ENCODE assay signal across 1 cellular context in the genomic region with DNA sequence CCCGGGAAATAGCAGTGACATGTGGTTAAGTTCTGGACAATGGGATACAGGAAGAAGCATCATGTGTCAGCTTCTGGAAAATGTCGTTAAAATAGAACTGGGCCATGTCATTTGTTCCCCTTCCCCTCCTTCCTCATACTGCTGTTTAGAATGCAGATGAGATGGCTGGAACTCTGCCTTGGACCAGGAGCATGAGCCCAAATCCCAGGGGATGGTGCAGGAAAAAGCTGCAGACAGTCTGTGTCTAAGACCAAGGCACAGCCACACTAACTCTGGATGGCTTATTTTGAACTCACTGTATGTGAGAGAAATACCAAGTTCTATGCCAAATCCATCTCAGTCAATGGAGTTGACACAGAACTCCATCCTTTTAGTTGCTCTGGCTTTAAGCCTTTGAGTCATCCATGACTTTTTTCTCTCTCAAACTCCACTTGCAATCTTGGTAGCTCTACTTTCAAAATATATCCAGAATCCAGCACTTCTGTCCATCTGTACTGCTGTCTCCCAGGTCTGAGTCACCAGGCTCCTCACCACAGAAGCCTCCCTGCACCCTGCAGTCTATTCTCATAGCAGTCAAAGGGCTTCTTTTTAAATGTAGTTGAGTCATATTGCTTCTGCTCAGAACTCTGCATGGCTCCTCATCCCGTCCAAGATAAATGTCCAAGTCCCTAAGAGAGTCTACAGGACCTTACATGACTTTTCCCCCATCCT.
TF ChIP-seq lines count a peak whose summit lies in the region.

No MANE protein-coding gene starts in this region.

TF ChIP-seq in SK-N-SH treated with all-trans-retinoic acid at 6 μM for 48 hours, 23 proteins besides CTCF, POLR2A, EP300 and RAD21 (continued from another document):
- TF ChIP-seq, protein P1, sequence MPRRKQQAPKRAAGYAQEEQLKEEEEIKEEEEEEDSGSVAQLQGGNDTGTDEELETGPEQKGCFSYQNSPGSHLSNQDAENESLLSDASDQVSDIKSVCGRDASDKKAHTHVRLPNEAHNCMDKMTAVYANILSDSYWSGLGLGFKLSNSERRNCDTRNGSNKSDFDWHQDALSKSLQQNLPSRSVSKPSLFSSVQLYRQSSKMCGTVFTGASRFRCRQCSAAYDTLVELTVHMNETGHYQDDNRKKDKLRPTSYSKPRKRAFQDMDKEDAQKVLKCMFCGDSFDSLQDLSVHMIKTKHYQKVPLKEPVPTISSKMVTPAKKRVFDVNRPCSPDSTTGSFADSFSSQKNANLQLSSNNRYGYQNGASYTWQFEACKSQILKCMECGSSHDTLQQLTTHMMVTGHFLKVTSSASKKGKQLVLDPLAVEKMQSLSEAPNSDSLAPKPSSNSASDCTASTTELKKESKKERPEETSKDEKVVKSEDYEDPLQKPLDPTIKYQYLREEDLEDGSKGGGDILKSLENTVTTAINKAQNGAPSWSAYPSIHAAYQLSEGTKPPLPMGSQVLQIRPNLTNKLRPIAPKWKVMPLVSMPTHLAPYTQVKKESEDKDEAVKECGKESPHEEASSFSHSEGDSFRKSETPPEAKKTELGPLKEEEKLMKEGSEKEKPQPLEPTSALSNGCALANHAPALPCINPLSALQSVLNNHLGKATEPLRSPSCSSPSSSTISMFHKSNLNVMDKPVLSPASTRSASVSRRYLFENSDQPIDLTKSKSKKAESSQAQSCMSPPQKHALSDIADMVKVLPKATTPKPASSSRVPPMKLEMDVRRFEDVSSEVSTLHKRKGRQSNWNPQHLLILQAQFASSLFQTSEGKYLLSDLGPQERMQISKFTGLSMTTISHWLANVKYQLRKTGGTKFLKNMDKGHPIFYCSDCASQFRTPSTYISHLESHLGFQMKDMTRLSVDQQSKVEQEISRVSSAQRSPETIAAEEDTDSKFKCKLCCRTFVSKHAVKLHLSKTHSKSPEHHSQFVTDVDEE (CRISPR knock-in tag; IDR thresholded peaks at IDR 0.05): no peak
- TF ChIP-seq BACH2 (CRISPR knock-in tag; IDR thresholded peaks at IDR 0.05; ENCODE audit: borderline replicate concordance) (no peak), ZC3H10 (CRISPR knock-in tag; IDR thresholded peaks at IDR 0.05) (no peak), TCF4 (CRISPR knock-in tag; IDR thresholded peaks at IDR 0.05; ENCODE audit: borderline replicate concordance) (no peak), ZFP30 (CRISPR knock-in tag; IDR thresholded peaks at IDR 0.05) (no peak), TOX (CRISPR knock-in tag; IDR thresholded peaks at IDR 0.05; ENCODE audit: borderline replicate concordance) (no peak), ISL1 (CRISPR knock-in tag; IDR thresholded peaks at IDR 0.05) (no peak), ZNF565 (CRISPR knock-in tag; conservative IDR thresholded peaks at IDR 0.05; ENCODE audit: low read depth) (no peak)
- TF ChIP-seq, protein P2, sequence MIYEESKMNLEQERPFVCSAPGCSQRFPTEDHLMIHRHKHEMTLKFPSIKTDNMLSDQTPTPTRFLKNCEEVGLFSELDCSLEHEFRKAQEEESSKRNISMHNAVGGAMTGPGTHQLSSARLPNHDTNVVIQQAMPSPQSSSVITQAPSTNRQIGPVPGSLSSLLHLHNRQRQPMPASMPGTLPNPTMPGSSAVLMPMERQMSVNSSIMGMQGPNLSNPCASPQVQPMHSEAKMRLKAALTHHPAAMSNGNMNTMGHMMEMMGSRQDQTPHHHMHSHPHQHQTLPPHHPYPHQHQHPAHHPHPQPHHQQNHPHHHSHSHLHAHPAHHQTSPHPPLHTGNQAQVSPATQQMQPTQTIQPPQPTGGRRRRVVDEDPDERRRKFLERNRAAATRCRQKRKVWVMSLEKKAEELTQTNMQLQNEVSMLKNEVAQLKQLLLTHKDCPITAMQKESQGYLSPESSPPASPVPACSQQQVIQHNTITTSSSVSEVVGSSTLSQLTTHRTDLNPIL (CRISPR knock-in tag; IDR thresholded peaks at IDR 0.05; ENCODE audit: low read depth): no peak
- TF ChIP-seq, protein P3, sequence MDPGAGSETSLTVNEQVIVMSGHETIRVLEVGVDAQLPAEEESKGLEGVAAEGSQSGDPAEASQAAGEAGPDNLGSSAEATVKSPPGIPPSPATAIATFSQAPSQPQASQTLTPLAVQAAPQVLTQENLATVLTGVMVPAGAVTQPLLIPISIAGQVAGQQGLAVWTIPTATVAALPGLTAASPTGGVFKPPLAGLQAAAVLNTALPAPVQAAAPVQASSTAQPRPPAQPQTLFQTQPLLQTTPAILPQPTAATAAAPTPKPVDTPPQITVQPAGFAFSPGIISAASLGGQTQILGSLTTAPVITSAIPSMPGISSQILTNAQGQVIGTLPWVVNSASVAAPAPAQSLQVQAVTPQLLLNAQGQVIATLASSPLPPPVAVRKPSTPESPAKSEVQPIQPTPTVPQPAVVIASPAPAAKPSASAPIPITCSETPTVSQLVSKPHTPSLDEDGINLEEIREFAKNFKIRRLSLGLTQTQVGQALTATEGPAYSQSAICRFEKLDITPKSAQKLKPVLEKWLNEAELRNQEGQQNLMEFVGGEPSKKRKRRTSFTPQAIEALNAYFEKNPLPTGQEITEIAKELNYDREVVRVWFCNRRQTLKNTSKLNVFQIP (CRISPR knock-in tag; IDR thresholded peaks at IDR 0.05; ENCODE audit: borderline replicate concordance, low read depth): no peak
TF ChIP-seq in SK-N-SH treated with all-trans-retinoic acid at 6 μM for 48 hours: peak in this region for 0.
